In the genomic region with DNA sequence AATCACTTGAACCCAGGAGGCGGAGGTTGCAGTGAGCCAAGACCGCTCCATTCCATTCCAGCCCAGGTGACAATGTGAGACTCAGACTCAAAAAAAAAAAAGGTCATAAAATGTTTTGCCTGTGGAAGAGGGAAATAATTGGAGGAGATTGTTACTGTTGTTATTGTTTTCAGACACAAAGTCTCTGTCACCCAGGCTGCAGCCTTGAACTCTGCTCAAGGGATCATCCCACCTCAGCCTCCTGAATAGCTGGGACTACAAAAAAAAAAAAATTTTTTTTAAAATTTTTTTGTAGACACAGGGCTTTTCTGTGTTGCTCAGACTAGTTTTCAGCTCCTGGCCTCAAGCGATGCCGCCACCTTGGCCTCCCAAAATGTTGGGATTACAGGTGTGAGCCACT, we compare ENCODE assay signal across 35 cellular contexts.
"Had no signal": no experiment of that assay in that cellular context is flagged by ENCODE, and none has a peak within 500 bp of the region (broad histone marks: within the 10 kb centered on the region; RNA-seq: fewer than 3 reads in every experiment).

No MANE protein-coding gene starts in this region.

- H3K27me3 ChIP-seq: MG63 had no signal

- DNase-seq: Karpas-422, Kasumi-1, MG63, MM.1S, MV-4-11, NCI-H1048, NCI-H1092, NCI-H1092 treated with DMSO at 0.1 percent for 48 hours, NCI-H1105, NCI-H1105 treated with DMSO at 0.1 percent for 48 hours, NCI-H1417, NCI-H1417 treated with DMSO at 0.1 percent for 48 hours, NCI-H1436, NCI-H1436 treated with DMSO at 0.1 percent for 48 hours, NCI-H146, NCI-H1694, NCI-H1694 treated with DMSO at 0.1 percent for 48 hours, NCI-H187, NCI-H187 treated with DMSO at 0.1 percent for 48 hours, NCI-H1930, NCI-H2029, NCI-H2029 treated with DMSO at 0.1 percent for 48 hours, NCI-H2081, NCI-H2081 treated with DMSO at 0.1 percent for 48 hours, NCI-H2107, NCI-H2171, NCI-H2171 treated with DMSO at 0.1 percent for 48 hours, NCI-H2227 treated with DMSO at 0.1 percent for 48 hours, NCI-H226, NCI-H345, NCI-H446, NCI-H446 treated with DMSO at 0.1 percent for 48 hours, NCI-H510A, NCI-H510A treated with DMSO at 0.1 percent for 48 hours, NCI-H524 had no signal

- H3K4me3 ChIP-seq: MG63 had no signal
